26 cellular contexts compared by ENCODE assay signal in the genomic region with DNA sequence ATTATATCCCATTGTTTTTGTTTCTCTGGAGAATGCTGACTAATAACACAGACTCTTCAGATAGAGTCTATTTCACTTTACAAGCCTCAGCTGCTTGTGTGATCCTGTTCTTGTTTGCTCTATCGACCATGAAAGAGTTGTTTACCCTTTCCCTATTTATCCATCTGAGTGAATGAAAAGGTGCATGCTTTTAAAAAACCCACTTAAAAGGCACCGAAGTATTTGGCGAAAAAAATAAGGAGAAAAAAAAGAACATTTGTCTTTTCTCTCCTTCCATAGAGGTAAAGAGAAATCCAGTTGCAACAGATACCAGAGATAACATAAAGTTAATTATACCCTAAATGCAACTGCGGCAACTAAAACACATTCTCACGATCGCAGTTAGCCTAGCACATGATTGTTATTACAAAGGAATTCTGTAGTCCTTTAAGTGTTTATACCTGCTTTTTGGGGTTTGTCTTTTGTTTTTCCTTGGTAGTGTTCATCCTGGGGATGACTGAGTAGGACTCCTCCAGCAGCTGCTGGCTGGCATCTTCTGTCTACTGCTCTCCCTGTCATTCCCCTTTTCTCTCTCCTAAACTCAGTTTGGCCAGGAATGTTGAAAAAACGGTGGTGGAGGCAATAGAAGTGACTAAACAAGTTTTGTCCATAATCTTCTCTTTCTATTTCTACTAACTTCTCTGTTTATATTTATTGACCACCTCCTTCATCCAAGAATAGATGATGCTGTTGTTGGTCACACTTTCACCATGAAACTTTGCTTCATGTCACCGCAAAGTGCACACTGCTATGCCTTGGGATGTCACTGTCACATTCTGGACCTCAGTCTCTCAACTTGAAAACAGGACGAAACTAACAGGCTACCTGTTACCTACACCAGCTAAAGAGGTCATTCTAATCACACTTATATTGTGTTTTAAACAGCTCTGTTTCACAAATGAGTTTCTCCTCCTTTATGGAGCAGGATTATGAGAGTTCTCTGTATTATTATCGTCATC. TPM values are rescaled to one million over a fixed set of nuclear protein-coding genes. Genes with fewer than 3 reads are reported as not detected.
DNase-seq lines count a peak whose midpoint lies in the region; ATAC-seq, FAIRE-seq and TF ChIP-seq lines count a peak whose summit lies in the region.
"Had no signal": no experiment of that assay in that cellular context is flagged by ENCODE, and none has a peak within 500 bp of the region (broad histone marks: within the 10 kb centered on the region; RNA-seq: fewer than 3 reads in every experiment).

No MANE protein-coding gene starts in this region.

- H4K20me1 ChIP-seq in GM23338 (replicated peaks; ENCODE audit: insufficient read depth): no peaks in the 10 kb centered on the region

- H3K79me1 ChIP-seq in mesenchymal stem cell (replicated peaks; ENCODE audit: low read length, poor library complexity, severe bottlenecking): no peaks in the 10 kb centered on the region

- TF ChIP-seq POLR2A in GM12892 (IDR thresholded peaks at IDR 0.05; ENCODE audit: low read depth, low read length): no peak

- no peaks in the 10 kb centered on the region for H3F3A ChIP-seq in GM23338 (replicated peaks; ENCODE audit: low read depth)

- peaks cover 24% of the 10 kb centered on the region for H3K9me3 Mint-ChIP-seq in GM23338

- ATAC-seq in GM23338 (no peak), GM21737 (IDR thresholded peaks at IDR 0.05; ENCODE audit: unreplicated experiment) (no peak), HG03025 (IDR thresholded peaks at IDR 0.05; ENCODE audit: low FRiP score, unreplicated experiment) (no peak)
- ATAC-seq: left lobe of liver; natural killer cell treated with Interleukin-12 subunit alpha and Interleukin-12 subunit beta and Interleukin-15 and Interleukin-18, amount 100 ng/mL, for 72 hours; pancreas; stimulated activated naive B cell treated with anti-CD40 and anti-IgM and Interleukin-4, amounts not matched to agents 10 μg/mL and 1 μg/mL and 100 μg/mL, for 72 hours had no signal

- H2BK120ac ChIP-seq in mesenchymal stem cell (ENCODE audit: low read depth, low read length): no peak overlapping the region

- no peak overlapping the region for H2BK5ac ChIP-seq in mesenchymal stem cell (ENCODE audit: low read depth, low read length, poor library complexity, severe bottlenecking)

- no peak overlapping the region for H3K27ac ChIP-seq in GM23338 (ENCODE audit: low read depth)
- H3K27ac ChIP-seq in mesenchymal stem cell (ENCODE audit: low read length, poor library complexity, severe bottlenecking): no peak overlapping the region
- H3K27ac ChIP-seq: pancreas, sigmoid colon, thoracic aorta had no signal

- FAIRE-seq in GM12892 (lab: Jason Lieb, UNC): no peak
- FAIRE-seq: GM12891, HTR-8/SVneo, pancreas had no signal

- no peak overlapping the region for H3K4ac ChIP-seq in mesenchymal stem cell (ENCODE audit: low read depth in 1 of 2, low read length in 2 of 2)

- no peak overlapping the region for H3K14ac ChIP-seq in mesenchymal stem cell (ENCODE audit: low read length in 2 of 2)

- H3K9ac ChIP-seq in mesenchymal stem cell (ENCODE audit: low read length): no peak overlapping the region

- no peak overlapping the region for H4K91ac ChIP-seq in mesenchymal stem cell (ENCODE audit: low read length)

- no peak overlapping the region for H2BK15ac ChIP-seq in mesenchymal stem cell (ENCODE audit: low read depth, poor library complexity, severe bottlenecking)

- H3K27ac Mint-ChIP-seq in GM23338: no peak overlapping the region
- H3K27ac Mint-ChIP-seq: activated CD4-positive, alpha-beta T cell treated with anti-CD3 and anti-CD28 coated beads, Interleukin-2, amount 10 ng/mL, durations not matched to agents 7 days and 5 days; CD4-positive, CD25-positive, alpha-beta regulatory T cell; dendritic cell treated with granulocyte-macrophage colony-stimulating factor and Interleukin-4, amounts not matched to agents 40 ng/mL and 50 ng/mL, for 4 days; natural killer cell treated with Interleukin-12 subunit alpha and Interleukin-12 subunit beta and Interleukin-15 and Interleukin-18, amount 100 ng/mL, for 72 hours; stimulated activated naive B cell treated with anti-CD40 and anti-IgM and Interleukin-4, amounts not matched to agents 10 μg/mL and 1 μg/mL and 100 μg/mL, for 72 hours; T-helper 1 cell treated with Interleukin-12 subunit alpha and Interleukin-12 subunit beta and Interleukin-4 antibody, amounts not matched to agents 30 μg/mL and 1 μg/mL, for 36 hours had no signal

- no peak overlapping the region for H3K4me3 Mint-ChIP-seq in GM23338
- H3K4me3 Mint-ChIP-seq: activated CD4-positive, alpha-beta T cell treated with anti-CD3 and anti-CD28 coated beads, Interleukin-2, amount 10 ng/mL, durations not matched to agents 7 days and 5 days; CD4-positive, CD25-positive, alpha-beta regulatory T cell; dendritic cell treated with granulocyte-macrophage colony-stimulating factor and Interleukin-4, amounts not matched to agents 40 ng/mL and 50 ng/mL, for 4 days; natural killer cell treated with Interleukin-12 subunit alpha and Interleukin-12 subunit beta and Interleukin-15 and Interleukin-18, amount 100 ng/mL, for 72 hours; stimulated activated naive B cell treated with anti-CD40 and anti-IgM and Interleukin-4, amounts not matched to agents 10 μg/mL and 1 μg/mL and 100 μg/mL, for 72 hours; T-helper 1 cell treated with Interleukin-12 subunit alpha and Interleukin-12 subunit beta and Interleukin-4 antibody, amounts not matched to agents 30 μg/mL and 1 μg/mL, for 36 hours had no signal

- H3K27me3 ChIP-seq in GM23338 (ENCODE audit: insufficient read depth) (no peaks in the 10 kb centered on the region), mesenchymal stem cell (ENCODE audit: control insufficient read depth in 1 of 2, insufficient read depth in 1 of 2, low read length in 2 of 2) (peaks cover 0 to 3% of the 10 kb centered on the region in 2 experiments)
- H3K27me3 ChIP-seq: pancreas, sigmoid colon had no signal

- no peaks in the 10 kb centered on the region for H3K4me1 ChIP-seq in GM23338 (ENCODE audit: insufficient read depth)
- H3K4me1 ChIP-seq in mesenchymal stem cell (ENCODE audit: control insufficient read depth, insufficient read depth, low read depth, low read length): no peaks in the 10 kb centered on the region
- H3K4me1 ChIP-seq: HAP-1, pancreas, sigmoid colon had no signal

- TF ChIP-seq CTCF in GM23338 (conservative IDR thresholded peaks at IDR 0.05; ENCODE audit: low read depth in 2 of 2): no peak

- DNase-seq in GM23338 (ENCODE audit: low spot score) (no peak), NCI-H187 treated with DMSO at 0.1 percent for 48 hours (lab: John Stamatoyannopoulos, UW) (peak; percentile 84), NCI-H748 treated with DMSO at 0.1 percent for 48 hours (lab: John Stamatoyannopoulos, UW) (peak; percentile 31), mesenchymal stem cell (no peak), GM19238 (ENCODE audit: insufficient read length, low spot score) (no peak), GM12892 (ENCODE audit: insufficient read length) (no peak)
- DNase-seq: activated CD4-positive, alpha-beta T cell treated with anti-CD3 and anti-CD28 coated beads, Interleukin-2, amount 10 ng/mL, durations not matched to agents 7 days and 5 days; activated CD8-positive, alpha-beta memory T cell treated with anti-CD3 and anti-CD28 coated beads, Interleukin-2, amount 50 U/mL, for 4 hours; amniotic stem cell; CD4-positive, CD25-positive, alpha-beta regulatory T cell; DMS 273 treated with DMSO at 0.1 percent for 48 hours; Kasumi-1; NCI-H1694; pancreas; sigmoid colon; stimulated activated naive B cell treated with anti-CD40 and anti-IgM and Interleukin-4, amounts not matched to agents 10 μg/mL and 1 μg/mL and 100 μg/mL, for 72 hours had no signal

- no peak overlapping the region for H2AK5ac ChIP-seq in mesenchymal stem cell (ENCODE audit: low read length, severe bottlenecking)

- H3K36me3 Mint-ChIP-seq in GM23338 (ENCODE audit: low read depth): peaks cover 14% of the 10 kb centered on the region
- H3K36me3 Mint-ChIP-seq: CD4-positive, CD25-positive, alpha-beta regulatory T cell had no signal

- H3K4me1 Mint-ChIP-seq in GM23338: no peaks in the 10 kb centered on the region
- H3K4me1 Mint-ChIP-seq: activated CD4-positive, alpha-beta T cell treated with anti-CD3 and anti-CD28 coated beads, Interleukin-2, amount 10 ng/mL, durations not matched to agents 7 days and 5 days; CD4-positive, CD25-positive, alpha-beta regulatory T cell; stimulated activated naive B cell treated with anti-CD40 and anti-IgM and Interleukin-4, amounts not matched to agents 10 μg/mL and 1 μg/mL and 100 μg/mL, for 72 hours had no signal

- no peaks in the 10 kb centered on the region for H3K79me2 ChIP-seq in GM23338 (replicated peaks; ENCODE audit: insufficient read depth)

- peaks cover 6% of the 10 kb centered on the region for H3K9me3 ChIP-seq in mesenchymal stem cell (ENCODE audit: control insufficient read depth, low read length)
- H3K9me3 ChIP-seq: pancreas had no signal

- H2AFZ ChIP-seq in GM23338: peak overlapping the region; percentile 50; the same call in 1 of the 2 replicates
- peak overlapping the region; percentile 53 for H2AFZ ChIP-seq in mesenchymal stem cell (ENCODE audit: low read depth, low read length)

- no peaks in the 10 kb centered on the region for H3K27me3 Mint-ChIP-seq in GM23338 (ENCODE audit: insufficient read depth, low read depth, poor library complexity)
- H3K27me3 Mint-ChIP-seq: activated CD4-positive, alpha-beta T cell treated with anti-CD3 and anti-CD28 coated beads, Interleukin-2, amount 10 ng/mL, durations not matched to agents 7 days and 5 days; dendritic cell treated with granulocyte-macrophage colony-stimulating factor and Interleukin-4, amounts not matched to agents 40 ng/mL and 50 ng/mL, for 4 days had no signal

- no peak overlapping the region for H3K18ac ChIP-seq in mesenchymal stem cell (ENCODE audit: low read depth in 1 of 2, low read length in 2 of 2)

- H2BK12ac ChIP-seq in mesenchymal stem cell (ENCODE audit: low read length in 2 of 2): no peak overlapping the region

- WGBS in mesenchymal stem cell: 91% methylated on average over 7 of the region's 10 CpGs

- H3K9me2 ChIP-seq in GM23338 (ENCODE audit: insufficient read depth): no peaks in the 10 kb centered on the region; the same call in 1 of the 2 replicates

- no peaks in the 10 kb centered on the region for H3K36me3 ChIP-seq in GM23338 (ENCODE audit: insufficient read depth)
- H3K36me3 ChIP-seq in mesenchymal stem cell (ENCODE audit: control insufficient read depth in 1 of 2, insufficient read depth in 2 of 2, low read depth in 1 of 2, low read length in 2 of 2): no peaks in the 10 kb centered on the region
- H3K36me3 ChIP-seq: HAP-1, pancreas, sigmoid colon, thoracic aorta had no signal

- no peak overlapping the region for H3K4me2 ChIP-seq in GM23338
- no peak overlapping the region for H3K4me2 ChIP-seq in mesenchymal stem cell (ENCODE audit: low read length, poor library complexity, severe bottlenecking)

- H4K8ac ChIP-seq in mesenchymal stem cell (ENCODE audit: low read length): no peak overlapping the region

- no peak overlapping the region for H3K23ac ChIP-seq in mesenchymal stem cell (ENCODE audit: low read length in 2 of 2)

- H3K4me3 ChIP-seq in GM23338 (no peak overlapping the region), mesenchymal stem cell (ENCODE audit: insufficient read depth in 1 of 2, low read depth in 1 of 2, low read length in 2 of 2) (no peak overlapping the region)
- H3K4me3 ChIP-seq: HAP-1, pancreas, sigmoid colon, thoracic aorta had no signal

RNA-seq across cellular contexts. Expression of a gene that starts 41.9 kb away (rescaled TPM):
- 108 and 111 TPM in 2 replicates for total RNA-seq in GM23338 (2014; rRNA removed; shearing (Covaris generic))
- 10.3 and 12.4 TPM in 2 replicates for polyA plus RNA-seq in GM23338 (2016; fragmentation: Nextera tagmentation; extraction: Ambion mirVana)
- 0.15 TPM for polyA plus RNA-seq in mesenchymal stem cell (2013, experiment 1 of 2)
- polyA plus RNA-seq in mesenchymal stem cell (2013, experiment 2 of 2): 0.10 TPM
- polyA plus RNA-seq in GM12892 (2012; ENCODE audit: missing spikeins): not detected
- total RNA-seq: activated CD4-positive, alpha-beta T cell treated with anti-CD3 and anti-CD28 coated beads, Interleukin-2, amount 10 ng/mL, durations not matched to agents 7 days and 5 days; CD4-positive, CD25-positive, alpha-beta regulatory T cell had no signal
- polyA plus RNA-seq: CD4-positive, CD25-positive, alpha-beta regulatory T cell had no signal

Comparison
In these comparisons a context has a peak if more than half of its experiments do, and no peak if none do; other contexts are left out.
1. DNase-seq: peak in NCI-H187 treated with DMSO at 0.1 percent for 48 hours (single experiment) and NCI-H748 treated with DMSO at 0.1 percent for 48 hours (single experiment); none in GM23338 (single experiment), mesenchymal stem cell (single experiment), GM19238 (single experiment) and GM12892 (single experiment).